14 cellular contexts compared by ENCODE assay signal in the genomic region with DNA sequence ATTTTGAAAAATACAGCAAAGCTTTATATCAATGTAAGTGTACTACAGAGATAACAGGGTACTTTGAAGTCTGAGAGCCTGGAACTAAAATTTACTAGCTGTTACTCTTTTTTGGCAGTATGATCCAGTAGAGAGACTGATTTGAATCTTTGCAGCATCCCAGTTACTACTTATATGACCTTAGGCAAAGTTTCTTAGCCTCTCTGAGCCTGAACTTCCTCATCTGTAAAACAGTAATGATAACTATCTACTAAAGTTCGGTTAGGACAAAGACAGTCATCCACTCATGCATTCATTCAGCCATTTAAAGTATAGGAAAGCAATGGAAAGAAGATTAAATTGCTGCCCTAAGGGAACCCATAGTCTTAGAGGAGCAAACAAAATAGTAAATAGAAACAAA. TPM values are rescaled to one million over a fixed set of nuclear protein-coding genes. Genes with fewer than 3 reads are reported as not detected.
DNase-seq lines count a peak whose midpoint lies in the region; ATAC-seq and TF ChIP-seq lines count a peak whose summit lies in the region.
"Had no signal": no experiment of that assay in that cellular context is flagged by ENCODE, and none has a peak within 500 bp of the region (broad histone marks: within the 10 kb centered on the region; RNA-seq: fewer than 3 reads in every experiment).

No MANE protein-coding gene starts in this region.

- peak overlapping the region; percentile 39 for H3K27ac Mint-ChIP-seq in T-helper 17 cell
- H3K27ac Mint-ChIP-seq in memory B cell: peak overlapping the region; percentile 54
- H3K27ac Mint-ChIP-seq: T-cell had no signal

- TF ChIP-seq POLR2A in lower leg skin (IDR thresholded peaks at IDR 0.05): no peak
- TF ChIP-seq POLR2A in erythroblast (IDR thresholded peaks at IDR 0.05; ENCODE audit: low read length): no peak

- H3K36me3 Mint-ChIP-seq in T-helper 17 cell (ENCODE audit: low read depth) (no peaks in the 10 kb centered on the region), memory B cell (no peaks in the 10 kb centered on the region)
- H3K36me3 Mint-ChIP-seq: T-cell had no signal

- 47 to 57% methylated on average over 1 of the region's 1 CpG for WGBS in lower leg skin, 2 donors

- no peaks in the 10 kb centered on the region for H3K27me3 Mint-ChIP-seq in T-helper 17 cell
- H3K27me3 Mint-ChIP-seq in memory B cell: no peaks in the 10 kb centered on the region
- H3K27me3 Mint-ChIP-seq: CD4-positive, alpha-beta memory T cell; T-cell had no signal

- DNase-seq in T-helper 17 cell: no peak
- no peak for DNase-seq in memory B cell (ENCODE audit: low spot score in 2 of 2)
- DNase-seq in lower leg skin (ENCODE audit: low spot score in 2 of 2): no peak
- no peak for DNase-seq in erythroblast (lab: John Stamatoyannopoulos, UW)
- DNase-seq: CD4-positive, alpha-beta memory T cell; MV-4-11; NCI-H1417 treated with DMSO at 0.1 percent for 48 hours; NCI-H2081 treated with DMSO at 0.1 percent for 48 hours; NCI-H345; NCI-H526 treated with DMSO at 0.1 percent for 48 hours; T-cell had no signal

- no peaks in the 10 kb centered on the region for H3K9me3 Mint-ChIP-seq in memory B cell
- H3K9me3 Mint-ChIP-seq: CD4-positive, alpha-beta memory T cell; T-cell had no signal

- ATAC-seq in GM18511 (IDR thresholded peaks at IDR 0.05; ENCODE audit: unreplicated experiment) (peak; percentile 47), GM21529 (IDR thresholded peaks at IDR 0.05; ENCODE audit: unreplicated experiment) (peak; percentile 41), T-helper 17 cell (no peak), memory B cell (ENCODE audit: low read depth) (no peak), HG02571 (IDR thresholded peaks at IDR 0.05; ENCODE audit: unreplicated experiment) (no peak)
- ATAC-seq: T-cell had no signal

- H3K4me3 ChIP-seq in lower leg skin (ENCODE audit: low read depth, poor library complexity, severe bottlenecking): no peak overlapping the region

- TF ChIP-seq CTCF in lower leg skin (IDR thresholded peaks at IDR 0.05): no peak

- H3K9me3 ChIP-seq in T-helper 17 cell (ENCODE audit: control insufficient read depth, low read length, poor library complexity, severe bottlenecking): no peaks in the 10 kb centered on the region

- H3K4me3 Mint-ChIP-seq in T-helper 17 cell (no peak overlapping the region), memory B cell (no peak overlapping the region)
- H3K4me3 Mint-ChIP-seq: T-cell had no signal

- intact Hi-C loops in lower leg skin (cut with DNase I; ENCODE audit: low total_unique reads): no loop called here

- H3K4me1 Mint-ChIP-seq in T-helper 17 cell (peaks cover 4% of the 10 kb centered on the region), memory B cell (peaks cover 4% of the 10 kb centered on the region)

RNA-seq across cellular contexts. Expression of a gene that starts 10.1 kb away (rescaled TPM):
- total RNA-seq in T-helper 17 cell: 10 to 100 TPM; 39.3 to 42.2 TPM
- 10 to 100 TPM; 19.1 to 27.5 (median 25.3) TPM for total RNA-seq in lower leg skin

Comparison
In these comparisons a context has a peak if more than half of its experiments do, and no peak if none do; other contexts are left out.
1. ATAC-seq: peak in GM18511 (single experiment) and GM21529 (single experiment); none in T-helper 17 cell (single experiment), memory B cell (single experiment) and HG02571 (single experiment).